Comparison of ENCODE assay signal across 18 cellular contexts in genomic region chr3:114447950-114448479, GRCh38.
DNase-seq lines count a peak whose midpoint lies in the region; ATAC-seq and TF ChIP-seq lines count a peak whose summit lies in the region.
"Had no signal": no experiment of that assay in that cellular context is flagged by ENCODE, and none has a peak within 500 bp of the region (broad histone marks: within the 10 kb centered on the region; RNA-seq: fewer than 3 reads in every experiment).

No MANE protein-coding gene starts in this region.

- no peaks in the 10 kb centered on the region for H4K20me1 ChIP-seq in fibroblast of lung (ENCODE audit: control insufficient read depth, extremely low read depth, insufficient read depth, low read length)
- H4K20me1 ChIP-seq: BLaER1 treated with 17β-estradiol and CSF1 and Interleukin-3, amounts not matched to agents 10 nM and 100 nM had no signal

- H3K36me3 Mint-ChIP-seq in activated B cell treated with CpG ODN at 0.5 μM for 24 hours (ENCODE audit: low read depth), result peaks cover 6% of the 10 kb centered on the region
- H3K36me3 Mint-ChIP-seq: natural killer cell; stimulated activated effector memory CD8-positive, alpha-beta T cell treated with anti-CD3 and anti-CD28 coated beads, Interleukin-12 subunit alpha, Interleukin-12 subunit beta, amount 100 ng/mL, for 72 hours; type B pancreatic cell had no signal

- H3K27me3 Mint-ChIP-seq in activated B cell treated with CpG ODN at 0.5 μM for 24 hours, result no peaks in the 10 kb centered on the region

- DNase-seq in NCI-H1694 treated with DMSO at 0.1 percent for 48 hours (lab: John Stamatoyannopoulos, UW) (peak; percentile 28), NCI-H1694 (lab: John Stamatoyannopoulos, UW) (no peak), activated B cell treated with CpG ODN at 0.5 μM for 24 hours (no peak), fibroblast of lung (ENCODE audit: low read depth in 2 of 2) (no peak), substantia nigra (lab: John Stamatoyannopoulos, UW) (peak in 2 of 49 donors; percentile 5 to 24), superior temporal gyrus (ENCODE audit: extremely low spot score) (no peak)
- no peak for DNase-seq in activated CD4-positive, CD25-positive, alpha-beta regulatory T cell (lab: John Stamatoyannopoulos, UW)
- DNase-seq: 8988T; activated CD4-positive, alpha-beta T cell treated with anti-CD3 and anti-CD28 coated beads for 4 hours; activated CD8-positive, alpha-beta memory T cell treated with anti-CD3 and anti-CD28 coated beads, Interleukin-2, amount 50 U/mL, for 4 hours; left lung; natural killer cell; NCI-H187; PC-3 had no signal

- H3K9ac ChIP-seq in fibroblast of lung (ENCODE audit: insufficient read depth, low read length), result no peak overlapping the region
- H3K9ac ChIP-seq: BLaER1 treated with 17β-estradiol and CSF1 and Interleukin-3, amounts not matched to agents 10 nM and 100 nM had no signal

- intact Hi-C loops in activated B cell treated with CpG ODN at 0.5 μM for 24 hours (cut with micrococcal nuclease), result loop anchor here (1.0 kb wide), 3 partner anchors 10 to 64 kb away; no protein-coding TSS in a partner anchor

- H2AFZ ChIP-seq in fibroblast of lung (ENCODE audit: low read length), result no peak overlapping the region

- H3K4me1 Mint-ChIP-seq in activated B cell treated with CpG ODN at 0.5 μM for 24 hours, result peaks cover 68% of the 10 kb centered on the region
- H3K4me1 Mint-ChIP-seq: stimulated activated effector memory CD8-positive, alpha-beta T cell treated with anti-CD3 and anti-CD28 coated beads, Interleukin-12 subunit alpha, Interleukin-12 subunit beta, amount 100 ng/mL, for 72 hours had no signal

- H3K4me2 ChIP-seq in fibroblast of lung (ENCODE audit: extremely low read depth, insufficient read depth, low read length), result no peak overlapping the region
- H3K4me2 ChIP-seq: BLaER1 treated with 17β-estradiol and CSF1 and Interleukin-3, amounts not matched to agents 10 nM and 100 nM had no signal

- peak overlapping the region; percentile 10 for H3K27ac ChIP-seq in fibroblast of lung (ENCODE audit: insufficient read depth, low read length)
- peak overlapping the region; percentile 27 for H3K27ac ChIP-seq in substantia nigra (ENCODE audit: low read depth, low read length, poor library complexity, severe bottlenecking)
- H3K27ac ChIP-seq: BLaER1 treated with 17β-estradiol and CSF1 and Interleukin-3, amounts not matched to agents 10 nM and 100 nM; left lung had no signal

- TF ChIP-seq CTCF in activated B cell treated with CpG ODN at 0.5 μM for 24 hours (IDR thresholded peaks at IDR 0.05), result no peak
- no peak for TF ChIP-seq CTCF in fibroblast of lung (conservative IDR thresholded peaks at IDR 0.05 in 1 of 2, IDR thresholded peaks at IDR 0.05 in 1 of 2; ENCODE audit: low read depth in 1 of 2, low read length in 2 of 2)

- peak overlapping the region; percentile 71 for H3K27ac Mint-ChIP-seq in activated B cell treated with CpG ODN at 0.5 μM for 24 hours
- H3K27ac Mint-ChIP-seq: natural killer cell; stimulated activated effector memory CD8-positive, alpha-beta T cell treated with anti-CD3 and anti-CD28 coated beads, Interleukin-12 subunit alpha, Interleukin-12 subunit beta, amount 100 ng/mL, for 72 hours; type B pancreatic cell had no signal

- no peaks in the 10 kb centered on the region for H3K36me3 ChIP-seq in fibroblast of lung (ENCODE audit: control insufficient read depth, insufficient read depth, low read length)
- H3K36me3 ChIP-seq: BLaER1 treated with 17β-estradiol and CSF1 and Interleukin-3, amounts not matched to agents 10 nM and 100 nM; left lung had no signal

- peak overlapping the region; percentile 41 for H3K4me3 Mint-ChIP-seq in activated B cell treated with CpG ODN at 0.5 μM for 24 hours
- H3K4me3 Mint-ChIP-seq: natural killer cell; stimulated activated effector memory CD8-positive, alpha-beta T cell treated with anti-CD3 and anti-CD28 coated beads, Interleukin-12 subunit alpha, Interleukin-12 subunit beta, amount 100 ng/mL, for 72 hours; type B pancreatic cell had no signal

- no peaks in the 10 kb centered on the region for H3K79me2 ChIP-seq in fibroblast of lung (ENCODE audit: control insufficient read depth, insufficient read depth, low read length)

- POLR2A ChIA-PET in activated B cell treated with CpG ODN at 0.5 μM for 24 hours (lab: Charles Lee), result interaction anchor here (0.6 to 2.8 kb wide), 11 partner anchors 10 to 685 kb away, joined by 3 to 8 read pairs (median 4); no protein-coding TSS in a partner anchor

- CTCF ChIA-PET in activated B cell treated with CpG ODN at 0.5 μM for 24 hours (lab: Charles Lee), result interaction anchor here (0.9 to 2.2 kb wide), 11 partner anchors 15 to 1367 kb away, joined by 3 to 15 read pairs (median 4); no protein-coding TSS in a partner anchor

- no peaks in the 10 kb centered on the region for H3K9me3 Mint-ChIP-seq in activated B cell treated with CpG ODN at 0.5 μM for 24 hours
- H3K9me3 Mint-ChIP-seq: natural killer cell; stimulated activated effector memory CD8-positive, alpha-beta T cell treated with anti-CD3 and anti-CD28 coated beads, Interleukin-12 subunit alpha, Interleukin-12 subunit beta, amount 100 ng/mL, for 72 hours; type B pancreatic cell had no signal

- H3K9me3 ChIP-seq in fibroblast of lung (ENCODE audit: control insufficient read depth, insufficient read depth, low read depth, low read length), result no peaks in the 10 kb centered on the region
- H3K9me3 ChIP-seq: BLaER1 treated with 17β-estradiol and CSF1 and Interleukin-3, amounts not matched to agents 10 nM and 100 nM; left lung had no signal

- H3K4me1 ChIP-seq in fibroblast of lung (ENCODE audit: control insufficient read depth, extremely low read depth, insufficient read depth, low read length), result peaks cover 2% of the 10 kb centered on the region

- H3K4me3 ChIP-seq in fibroblast of lung (replicated peaks in 1 of 4; ENCODE audit: control extremely low read depth in 1 of 4, insufficient read depth in 1 of 4, low read depth in 3 of 4, low read length in 4 of 4), result no peak overlapping the region
- H3K4me3 ChIP-seq: BLaER1 treated with 17β-estradiol and CSF1 and Interleukin-3, amounts not matched to agents 10 nM and 100 nM; left lung had no signal

- no peaks in the 10 kb centered on the region for H3K27me3 ChIP-seq in fibroblast of lung (ENCODE audit: control insufficient read depth, insufficient read depth, low read length)
- H3K27me3 ChIP-seq: BLaER1 treated with 17β-estradiol and CSF1 and Interleukin-3, amounts not matched to agents 10 nM and 100 nM; left lung had no signal

- ATAC-seq in activated B cell treated with CpG ODN at 0.5 μM for 24 hours (ENCODE audit: low read depth) (no peak), GM19397 (IDR thresholded peaks at IDR 0.05; ENCODE audit: unreplicated experiment) (no peak)
- ATAC-seq: natural killer cell; stimulated activated effector memory CD8-positive, alpha-beta T cell treated with anti-CD3 and anti-CD28 coated beads, Interleukin-12 subunit alpha, Interleukin-12 subunit beta, amount 100 ng/mL, for 72 hours had no signal
